16 cellular contexts compared by ENCODE assay signal in the genomic region with DNA sequence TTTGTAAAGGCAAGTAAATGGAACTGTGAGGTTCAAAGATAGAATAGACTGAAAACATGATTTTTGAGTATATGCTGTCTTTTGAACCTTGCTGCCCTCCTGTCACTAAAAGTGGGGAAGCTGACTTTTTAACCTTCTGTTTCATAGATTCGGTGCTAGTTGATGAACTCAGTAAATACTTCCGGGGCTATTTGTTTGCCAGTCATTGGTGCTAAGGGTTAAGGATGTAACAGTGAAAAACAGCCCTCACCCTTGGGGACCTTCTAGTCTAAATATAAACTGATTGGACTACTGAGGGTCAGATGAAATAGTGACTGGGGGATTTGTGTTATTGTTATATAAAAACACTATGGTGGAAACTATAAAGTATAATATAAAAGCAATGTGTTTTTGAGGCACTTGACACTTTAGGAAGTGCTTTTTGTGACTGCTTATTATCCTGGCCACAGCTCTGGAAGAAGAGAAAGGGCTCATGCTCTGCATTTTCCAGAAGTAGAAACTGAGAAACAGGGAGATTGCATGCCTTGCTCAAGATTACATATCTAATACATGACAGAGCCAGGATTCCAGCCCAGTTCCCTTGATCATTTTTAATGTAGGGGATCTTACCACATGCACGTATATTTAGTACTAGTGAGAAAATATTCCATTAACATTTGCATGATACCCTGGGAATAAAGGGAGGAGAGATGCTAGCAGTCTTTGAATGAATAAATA. TPM values are rescaled to one million over a fixed set of nuclear protein-coding genes. Genes with fewer than 3 reads are reported as not detected.
DNase-seq lines count a peak whose midpoint lies in the region; ATAC-seq and TF ChIP-seq lines count a peak whose summit lies in the region.
"Had no signal": no experiment of that assay in that cellular context is flagged by ENCODE, and none has a peak within 500 bp of the region (broad histone marks: within the 10 kb centered on the region; RNA-seq: fewer than 3 reads in every experiment).

No MANE protein-coding gene starts in this region.

- no peaks in the 10 kb centered on the region for H3K4me1 ChIP-seq in breast epithelium

- H3K36me3 ChIP-seq in SK-N-MC (ENCODE audit: insufficient read depth, low read length) (no peaks in the 10 kb centered on the region), breast epithelium (no peaks in the 10 kb centered on the region)

- no peak overlapping the region for H3K9ac ChIP-seq in SK-N-MC (ENCODE audit: insufficient read length)
- H3K9ac ChIP-seq: KMS-11 had no signal

- no peaks in the 10 kb centered on the region for H3K9me3 ChIP-seq in SK-N-MC (ENCODE audit: low read depth, low read length)
- no peaks in the 10 kb centered on the region for H3K9me3 ChIP-seq in breast epithelium

- DNase-seq in EH (ENCODE audit: low read depth) (peak; percentile 47), SK-N-MC (ENCODE audit: low read depth, low spot score) (no peak), fibroblast of pulmonary artery (ENCODE audit: low read depth) (peak; percentile 17), omental fat pad (ENCODE audit: low spot score) (no peak), NCI-H2081 treated with DMSO at 0.1 percent for 48 hours (lab: John Stamatoyannopoulos, UW) (no peak), breast epithelium (ENCODE audit: low spot score in 2 of 2) (no peak)
- DNase-seq: AML-193, COR-L47, EL, H7, NCI-H1436, NCI-H2029, NCI-H510A treated with DMSO at 0.1 percent for 48 hours had no signal

- H3K4me3 ChIP-seq in SK-N-MC (peak overlapping the region; percentile 49), fibroblast of pulmonary artery (replicated peaks; ENCODE audit: low read depth, low read length) (no peak overlapping the region), breast epithelium (no peak overlapping the region)

- no peaks in the 10 kb centered on the region for H3K27me3 ChIP-seq in breast epithelium

- peak; percentile 41 for ATAC-seq in omental fat pad (ENCODE audit: low FRiP score)
- ATAC-seq in GM18511 (IDR thresholded peaks at IDR 0.05; ENCODE audit: unreplicated experiment) = no peak
- ATAC-seq in HG02798 (IDR thresholded peaks at IDR 0.05; ENCODE audit: poor library complexity, unreplicated experiment) = no peak

- TF ChIP-seq POLR2A in breast epithelium (IDR thresholded peaks at IDR 0.05) = no peak

- TF ChIP-seq CTCF in fibroblast of pulmonary artery (IDR thresholded peaks at IDR 0.05; ENCODE audit: low read length, missing control alignments) (no peak), omental fat pad (IDR thresholded peaks at IDR 0.05) (no peak), breast epithelium (IDR thresholded peaks at IDR 0.05) (no peak)

- no peak overlapping the region for H3K27ac ChIP-seq in SK-N-MC
- H3K27ac ChIP-seq in breast epithelium = no peak overlapping the region
- H3K27ac ChIP-seq: KMS-11 had no signal

- intact Hi-C loops in breast epithelium (cut with DNase I; ENCODE audit: low total_unique reads) = no loop called here

RNA-seq across cellular contexts. Expression of gene BST1, which starts 3.9 kb away (rescaled TPM):
- total RNA-seq in omental fat pad (10 to 100 TPM; 22.5 to 34.4 (median 24.5) TPM), breast epithelium (10 to 100 TPM in 1 of 3 donors, 1 to 10 TPM in 2; 6.4 to 16.6 (median 7.5) TPM)

RNA-seq across cellular contexts. Expression of gene FAM200B, which starts 25.2 kb away (rescaled TPM):
- total RNA-seq in omental fat pad (10 to 100 TPM; 27.5 to 56.6 (median 38.3) TPM), breast epithelium (10 to 100 TPM; 34.7 to 66.9 (median 55.9) TPM)

RNA-seq across cellular contexts. Expression of gene FBXL5, which starts 51.6 kb away (rescaled TPM):
- 100 to 1,000 TPM; 130 to 213 (median 188) TPM for total RNA-seq in omental fat pad
- 100 to 1,000 TPM; 178 to 231 (median 202) TPM for total RNA-seq in breast epithelium

Comparison
In these comparisons a context has a peak if more than half of its experiments do, and no peak if none do; other contexts are left out.
1. DNase-seq: peak in EH (single experiment) and fibroblast of pulmonary artery (single experiment); none in SK-N-MC (single experiment), omental fat pad (single experiment), NCI-H2081 treated with DMSO at 0.1 percent for 48 hours (single experiment) and breast epithelium (0 of 2).